11 cellular contexts compared by ENCODE assay signal in genomic region chr11:65883786-65884715, GRCh38. TPM values are rescaled to one million over a fixed set of nuclear protein-coding genes. Genes with fewer than 3 reads are reported as not detected.
DNase-seq lines count a peak whose midpoint lies in the region; ATAC-seq, FAIRE-seq and TF ChIP-seq lines count a peak whose summit lies in the region.
"Had no signal": no experiment of that assay in that cellular context is flagged by ENCODE, and none has a peak within 500 bp of the region (broad histone marks: within the 10 kb centered on the region; RNA-seq: fewer than 3 reads in every experiment).

No MANE protein-coding gene starts in this region.

- H3K27ac Mint-ChIP-seq in activated CD4-positive, alpha-beta T cell treated with anti-CD3 and anti-CD28 coated beads for 36 hours, result peak overlapping the region; percentile 76
- peak overlapping the region in 2 of 3 donors; percentile 81 to 95 for H3K27ac Mint-ChIP-seq in IgD-negative memory B cell
- H3K27ac Mint-ChIP-seq in osteocyte (ENCODE audit: unreplicated experiment), result peak overlapping the region; percentile 82

- H2BK20ac ChIP-seq in H1 (ENCODE audit: low read length), result no peak overlapping the region

- H3K14ac ChIP-seq in H1 (ENCODE audit: insufficient read length), result no peak overlapping the region

- H3K4ac ChIP-seq in H1 (replicated peaks; ENCODE audit: insufficient read length, low read depth, low read length), result no peak overlapping the region

- H3K36me3 ChIP-seq in H1 (ENCODE audit: control insufficient read depth in 2 of 4, insufficient read depth in 4 of 4, low read length in 3 of 4), result peaks cover 8 to 22% (median 18%) of the 10 kb centered on the region in 4 experiments; a peak in 7 of 8 replicates

- WGBS in H1 (ENCODE audit: extremely low coverage in 1 of 2, insufficient coverage in 1 of 2, insufficient read length in 1 of 2, insufficient replicate concordance in 2 of 2, low coverage in 1 of 2, low lambda C conversion rate in 2 of 2, missing lambda C conversion rate in 1 of 2), 2 experiments, result 89% methylated on average over 28 of the region's 28 CpGs; no CpG with 5 or more reads in 1 of the 2 experiments

- no peak overlapping the region for H3K4me3 ChIP-seq in H1 (ENCODE audit: extremely low read depth in 1 of 4, insufficient read depth in 2 of 4, low read depth in 3 of 4, low read length in 4 of 4)
- H3K4me3 ChIP-seq: left ventricle myocardium inferior, smooth muscle cell had no signal

- H2BK5ac ChIP-seq in H1 (ENCODE audit: low read depth, low read length), result no peak overlapping the region

- CTCF ChIA-PET in activated CD4-positive, alpha-beta T cell treated with anti-CD3 and anti-CD28 coated beads for 36 hours (lab: Charles Lee), result interaction anchor here (0.6 to 10.8 kb wide), 43 partner anchors 10 to 464 kb away, joined by 3 to 210 read pairs (median 4); partner anchors contain the start of genes BANF1, CFL1, FOSL1 and KAT5
- CTCF ChIA-PET in H1 (lab: Charles Lee; ENCODE audit: partially characterized antibody), result interaction anchor here (0.6 to 19.6 kb wide), 55 partner anchors 6 to 1557 kb away, joined by 3 to 283 read pairs (median 4); partner anchors contain the start of genes BANF1, CATSPER1, CCDC85B and CFL1

- H3K4me2 ChIP-seq in H1 (ENCODE audit: insufficient read depth in 1 of 2, low read depth in 2 of 2, low read length in 2 of 2), result 0 out of 4 replicates have a peak overlapping the region, but pooled peaks of 1 of the 2 experiments have one; percentile 5
- H3K4me2 ChIP-seq: SK-N-SH, smooth muscle cell had no signal

- no peaks in the 10 kb centered on the region for H3K9me3 Mint-ChIP-seq in activated CD4-positive, alpha-beta T cell treated with anti-CD3 and anti-CD28 coated beads for 36 hours (ENCODE audit: low read depth)
- no peaks in the 10 kb centered on the region for H3K9me3 Mint-ChIP-seq in IgD-negative memory B cell
- H3K9me3 Mint-ChIP-seq in osteocyte (ENCODE audit: unreplicated experiment), result no peaks in the 10 kb centered on the region

- H3K79me2 ChIP-seq in H1 (ENCODE audit: control insufficient read depth in 1 of 2, insufficient read depth in 2 of 2, low read length in 2 of 2), result peaks cover 0 to 4% of the 10 kb centered on the region in 2 experiments; a peak in 1 of 4 replicates

- H2AFZ ChIP-seq in H1 (ENCODE audit: low read length), result no peak overlapping the region

- H2BK12ac ChIP-seq in H1 (ENCODE audit: low read depth, low read length), result no peak overlapping the region

- TF ChIP-seq CTCF in H1 (IDR thresholded peaks at IDR 0.05; ENCODE audit: control extremely low read depth in 1 of 3, insufficient read depth in 1 of 3, low read depth in 1 of 3, low read length in 3 of 3), result no peak
- no peak for TF ChIP-seq CTCF in osteocyte (IDR thresholded peaks at IDR 0.05)

- H4K91ac ChIP-seq in H1 (replicated peaks; ENCODE audit: insufficient read length, low read length), result no peak overlapping the region

- POLR2A ChIA-PET in activated CD4-positive, alpha-beta T cell treated with anti-CD3 and anti-CD28 coated beads for 36 hours (lab: Charles Lee), result interaction anchor here (0.7 to 1.5 kb wide), 3 partner anchors 12 to 169 kb away, joined by 3 to 6 read pairs (median 3); no protein-coding TSS in a partner anchor
- POLR2A ChIA-PET in H1 (lab: Charles Lee; ENCODE audit: partially characterized antibody), result interaction anchor here (0.6 to 39.7 kb wide), 5 partner anchors 25 to 167 kb away, joined by 3 to 1071 read pairs (median 4); partner anchors contain the start of genes CFL1, EFEMP2 and MUS81

- no peaks in the 10 kb centered on the region for H3K9me3 ChIP-seq in H1 (ENCODE audit: insufficient read depth in 2 of 2, low read depth in 1 of 2, low read length in 1 of 2)
- H3K9me3 ChIP-seq: left ventricle myocardium inferior, SK-N-SH had no signal

- no peak for TF ChIP-seq RAD21 in H1 (IDR thresholded peaks at IDR 0.05 in 1 of 2, conservative IDR thresholded peaks at IDR 0.05 in 1 of 2; ENCODE audit: low read depth in 2 of 2, low read length in 2 of 2)

- no peaks in the 10 kb centered on the region for H3K27me3 Mint-ChIP-seq in activated CD4-positive, alpha-beta T cell treated with anti-CD3 and anti-CD28 coated beads for 36 hours
- H3K27me3 Mint-ChIP-seq in IgD-negative memory B cell, result no peaks in the 10 kb centered on the region
- no peaks in the 10 kb centered on the region for H3K27me3 Mint-ChIP-seq in osteocyte (ENCODE audit: unreplicated experiment)

- H3K23me2 ChIP-seq in H1 (ENCODE audit: low read depth, low read length), result peaks cover 10% of the 10 kb centered on the region

- no peak overlapping the region for H2AK5ac ChIP-seq in H1 (ENCODE audit: low read depth, low read length)

- H3K4me3 Mint-ChIP-seq in activated CD4-positive, alpha-beta T cell treated with anti-CD3 and anti-CD28 coated beads for 36 hours, result no peak overlapping the region
- H3K4me3 Mint-ChIP-seq in IgD-negative memory B cell (peak overlapping the region in 2 of 4 donors; percentile 66 to 88), osteocyte (ENCODE audit: unreplicated experiment) (no peak overlapping the region)

- H4K8ac ChIP-seq in H1 (ENCODE audit: extremely low read depth, insufficient read depth, low read length), result no peak overlapping the region

- TF ChIP-seq EP300 in H1 (IDR thresholded peaks at IDR 0.05; ENCODE audit: borderline replicate concordance in 1 of 2, low read depth in 2 of 2, low read length in 2 of 2), result no peak

- H3K27ac ChIP-seq in H1 (ENCODE audit: low read depth, low read length), result no peak overlapping the region
- H3K27ac ChIP-seq: left ventricle myocardium inferior had no signal

- H3K79me1 ChIP-seq in H1 (ENCODE audit: low read depth, low read length), result no peaks in the 10 kb centered on the region

- no peak overlapping the region for H3K23ac ChIP-seq in H1 (ENCODE audit: insufficient read length)

- no peak overlapping the region for H3K18ac ChIP-seq in H1 (ENCODE audit: extremely low read depth, low read length)

- TF ChIP-seq POLR2A in H1 (IDR thresholded peaks at IDR 0.05; ENCODE audit: control extremely low read depth in 1 of 2, low read depth in 2 of 2, low read length in 2 of 2), result no peak; a peak in 1 of 3 replicates

- no peak overlapping the region for H3K56ac ChIP-seq in H1 (replicated peaks; ENCODE audit: insufficient read length, low read depth, low read length)

- no peak for FAIRE-seq in H1 (lab: Jason Lieb, UNC)

- intact Hi-C loops in activated CD4-positive, alpha-beta T cell treated with anti-CD3 and anti-CD28 coated beads for 36 hours (cut with DNase I, micrococcal nuclease), result loop anchor here (1.0 kb wide), 3 partner anchors 24 to 138 kb away; partner anchors contain the start of gene MUS81 (in 1 of the 2)

- H3K27me3 ChIP-seq in H1 (replicated peaks in 1 of 4; ENCODE audit: control insufficient read depth in 3 of 4, extremely low read depth in 1 of 4, insufficient read depth in 3 of 4, low read length in 3 of 4), result no peaks in the 10 kb centered on the region

- H3K4me1 Mint-ChIP-seq in activated CD4-positive, alpha-beta T cell treated with anti-CD3 and anti-CD28 coated beads for 36 hours, result peaks cover 47% of the 10 kb centered on the region
- H3K4me1 Mint-ChIP-seq in IgD-negative memory B cell (peaks cover 16 to 23% (median 19%) of the 10 kb centered on the region in 3 donors), osteocyte (ENCODE audit: unreplicated experiment) (peaks cover 29% of the 10 kb centered on the region)

- H4K20me1 ChIP-seq in H1 (replicated peaks in 1 of 2; ENCODE audit: control insufficient read depth in 1 of 2, insufficient read depth in 2 of 2, low read length in 2 of 2), result peaks cover 6 to 7% of the 10 kb centered on the region in 2 experiments

- H3K9ac ChIP-seq in H1 (replicated peaks in 1 of 4; ENCODE audit: extremely low read depth in 1 of 4, low read depth in 3 of 4, low read length in 3 of 4), result no peak overlapping the region; a peak in 2 of 7 replicates
- H3K9ac ChIP-seq: SK-N-SH had no signal

- H2BK120ac ChIP-seq in H1 (replicated peaks; ENCODE audit: low read depth, low read length), result no peak overlapping the region

- H2BK15ac ChIP-seq in H1 (ENCODE audit: low read length), result no peak overlapping the region

- peaks cover 0 to 7% (median 5%) of the 10 kb centered on the region in 4 experiments; a peak in 4 of 7 replicates for H3K4me1 ChIP-seq in H1 (replicated peaks in 1 of 4; ENCODE audit: control insufficient read depth in 3 of 4, insufficient read depth in 4 of 4, low read length in 3 of 4)

- ATAC-seq in activated CD4-positive, alpha-beta T cell treated with anti-CD3 and anti-CD28 coated beads for 36 hours, result no peak
- no peak for ATAC-seq in HG03457 (IDR thresholded peaks at IDR 0.05; ENCODE audit: unreplicated experiment)

- no peak overlapping the region for H4K5ac ChIP-seq in H1 (ENCODE audit: insufficient read length, low read depth, low read length)

- H3K36me3 Mint-ChIP-seq in activated CD4-positive, alpha-beta T cell treated with anti-CD3 and anti-CD28 coated beads for 36 hours (ENCODE audit: low read depth), result peaks cover 32% of the 10 kb centered on the region
- no peaks in the 10 kb centered on the region for H3K36me3 Mint-ChIP-seq in IgD-negative memory B cell
- peaks cover 23% of the 10 kb centered on the region for H3K36me3 Mint-ChIP-seq in osteocyte (ENCODE audit: unreplicated experiment)

- DNase-seq in activated CD4-positive, alpha-beta T cell treated with anti-CD3 and anti-CD28 coated beads for 36 hours, result no peak
- DNase-seq in activated CD4-positive, alpha-beta T cell treated with anti-CD3 and anti-CD28 coated beads for 48 hours, result no peak
- DNase-seq in H1 (ENCODE audit: low read depth in 1 of 2, low spot score in 2 of 2) (no peak), osteocyte (ENCODE audit: extremely low spot score, unreplicated experiment) (no peak), hepatic stellate cell (ENCODE audit: low spot score) (no peak), NCI-H1930 (lab: John Stamatoyannopoulos, UW) (no peak)

RNA-seq across cellular contexts. Expression of gene FIBP, which starts 4.2 kb away (rescaled TPM):
- 100 to 1,000 TPM in 1 of 2 experiments, 10 to 100 TPM in 1; 95.4 to 121 TPM for total RNA-seq in activated CD4-positive, alpha-beta T cell treated with anti-CD3 and anti-CD28 coated beads for 36 hours
- polyA plus RNA-seq in IgD-negative memory B cell (97.0 TPM), H1 (2011; rRNA removed) (173 and 184 TPM in 2 replicates)
- total RNA-seq in H1 (2021; fragmentation: NEBNext Ultra II Directional; extraction: Animal tissue kit (Norgen Biotek cat#: 25700)), result 74.3 and 79.9 TPM in 2 replicates
- 127 TPM for polyA plus RNA-seq in H1 (2011; cell fraction: cytosol; rRNA removed)
- 233 TPM for polyA plus RNA-seq in H1 (2011; cell fraction: nucleus; rRNA removed)
- polyA plus RNA-seq in H1 (2012, experiment 1 of 2), result 82.7 to 114 TPM (median 111 TPM) in 4 replicates
- 151 TPM for polyA plus RNA-seq in H1 (2012, experiment 2 of 2)
- 79.7 TPM for polyA plus RNA-seq in H1 (2013, experiment 1 of 2)
- polyA plus RNA-seq in H1 (2013, experiment 2 of 2), result 83.5 TPM
- polyA minus RNA-seq in H1 (2011; rRNA and poly(A)+ RNA removed), result 87.2 and 105 TPM in 2 replicates
- polyA minus RNA-seq in H1 (2011; cell fraction: cytosol; rRNA and poly(A)+ RNA removed), result 89.1 TPM
- polyA minus RNA-seq in H1 (2011; cell fraction: nucleus; rRNA and poly(A)+ RNA removed), result 101 TPM
- 92.4 and 92.8 TPM in 2 replicates for total RNA-seq in osteocyte

RNA-seq across cellular contexts. Expression of gene CTSW, which starts 4.4 kb away (rescaled TPM):
- 1 to 10 TPM; 1.7 TPM for total RNA-seq in activated CD4-positive, alpha-beta T cell treated with anti-CD3 and anti-CD28 coated beads for 36 hours
- polyA plus RNA-seq in IgD-negative memory B cell (29.2 TPM), H1 (2011; rRNA removed) (not detected in 2 replicates)
- not detected in 2 replicates for total RNA-seq in H1 (2021; fragmentation: NEBNext Ultra II Directional; extraction: Animal tissue kit (Norgen Biotek cat#: 25700))
- not detected for polyA plus RNA-seq in H1 (2011; cell fraction: cytosol; rRNA removed)
- polyA plus RNA-seq in H1 (2011; cell fraction: nucleus; rRNA removed), result not detected
- polyA plus RNA-seq in H1 (2012, experiment 1 of 2), result not detected in 4 replicates
- not detected for polyA plus RNA-seq in H1 (2012, experiment 2 of 2)
- polyA plus RNA-seq in H1 (2013, experiment 1 of 2), result not detected
- not detected for polyA plus RNA-seq in H1 (2013, experiment 2 of 2)
- polyA minus RNA-seq in H1 (2011; rRNA and poly(A)+ RNA removed), result not detected in 2 replicates
- polyA minus RNA-seq in H1 (2011; cell fraction: cytosol; rRNA and poly(A)+ RNA removed), result not detected
- polyA minus RNA-seq in H1 (2011; cell fraction: nucleus; rRNA and poly(A)+ RNA removed), result not detected
- total RNA-seq in osteocyte, result not detected in 2 replicates
- total RNA-seq: smooth muscle cell had no signal
- polyA plus RNA-seq: smooth muscle cell had no signal

RNA-seq across cellular contexts. Expression of gene CCDC85B, which starts 6.4 kb away (rescaled TPM):
- total RNA-seq in activated CD4-positive, alpha-beta T cell treated with anti-CD3 and anti-CD28 coated beads for 36 hours, result 10 to 100 TPM; 25.5 to 45.0 TPM
- polyA plus RNA-seq in IgD-negative memory B cell (83.9 TPM), H1 (2011; rRNA removed) (19.8 and 40.6 TPM in 2 replicates)
- total RNA-seq in H1 (2021; fragmentation: NEBNext Ultra II Directional; extraction: Animal tissue kit (Norgen Biotek cat#: 25700)), result 30.8 and 33.3 TPM in 2 replicates
- polyA plus RNA-seq in H1 (2011; cell fraction: cytosol; rRNA removed), result 33.5 TPM
- 25.8 TPM for polyA plus RNA-seq in H1 (2011; cell fraction: nucleus; rRNA removed)
- 14.8 to 26.4 TPM (median 24.8 TPM) in 4 replicates for polyA plus RNA-seq in H1 (2012, experiment 1 of 2)
- 19.6 TPM for polyA plus RNA-seq in H1 (2012, experiment 2 of 2)
- 16.6 TPM for polyA plus RNA-seq in H1 (2013, experiment 1 of 2)
- 16.3 TPM for polyA plus RNA-seq in H1 (2013, experiment 2 of 2)
- 0.29 and 0.76 TPM in 2 replicates for polyA minus RNA-seq in H1 (2011; rRNA and poly(A)+ RNA removed)
- polyA minus RNA-seq in H1 (2011; cell fraction: cytosol; rRNA and poly(A)+ RNA removed), result 19.7 TPM
- 14.3 TPM for polyA minus RNA-seq in H1 (2011; cell fraction: nucleus; rRNA and poly(A)+ RNA removed)
- total RNA-seq in osteocyte, result 35.2 and 39.0 TPM in 2 replicates

RNA-seq across cellular contexts. Expression of gene EFEMP2, which starts 11.5 kb away (rescaled TPM):
- total RNA-seq in activated CD4-positive, alpha-beta T cell treated with anti-CD3 and anti-CD28 coated beads for 36 hours, result 10 to 100 TPM; 20.2 to 23.4 TPM
- 0.29 TPM for polyA plus RNA-seq in IgD-negative memory B cell
- total RNA-seq in H1 (2021; fragmentation: NEBNext Ultra II Directional; extraction: Animal tissue kit (Norgen Biotek cat#: 25700)), result 8.8 and 9.7 TPM in 2 replicates
- 17.2 and 24.2 TPM in 2 replicates for polyA plus RNA-seq in H1 (2011; rRNA removed)
- 16.2 TPM for polyA plus RNA-seq in H1 (2011; cell fraction: cytosol; rRNA removed)
- polyA plus RNA-seq in H1 (2011; cell fraction: nucleus; rRNA removed), result 54.9 TPM
- 6.4 to 12.6 TPM (median 9.4 TPM) in 4 replicates for polyA plus RNA-seq in H1 (2012, experiment 1 of 2)
- 8.4 TPM for polyA plus RNA-seq in H1 (2012, experiment 2 of 2)
- polyA plus RNA-seq in H1 (2013, experiment 1 of 2), result 14.8 TPM
- 14.3 TPM for polyA plus RNA-seq in H1 (2013, experiment 2 of 2)
- 5.3 and 6.1 TPM in 2 replicates for polyA minus RNA-seq in H1 (2011; rRNA and poly(A)+ RNA removed)
- 5.7 TPM for polyA minus RNA-seq in H1 (2011; cell fraction: cytosol; rRNA and poly(A)+ RNA removed)
- polyA minus RNA-seq in H1 (2011; cell fraction: nucleus; rRNA and poly(A)+ RNA removed), result 17.4 TPM
- total RNA-seq in osteocyte, result 130 and 131 TPM in 2 replicates

RNA-seq across cellular contexts. Expression of gene FOSL1, which starts 16.1 kb away (rescaled TPM):
- total RNA-seq in activated CD4-positive, alpha-beta T cell treated with anti-CD3 and anti-CD28 coated beads for 36 hours, result 10 to 100 TPM; 11.1 to 11.3 TPM
- 0.79 TPM for polyA plus RNA-seq in IgD-negative memory B cell
- 6.3 and 7.5 TPM in 2 replicates for total RNA-seq in H1 (2021; fragmentation: NEBNext Ultra II Directional; extraction: Animal tissue kit (Norgen Biotek cat#: 25700))
- polyA plus RNA-seq in H1 (2011; rRNA removed), result 7.2 and 11.6 TPM in 2 replicates
- 2.7 TPM for polyA plus RNA-seq in H1 (2011; cell fraction: cytosol; rRNA removed)
- 5.9 TPM for polyA plus RNA-seq in H1 (2011; cell fraction: nucleus; rRNA removed)
- polyA plus RNA-seq in H1 (2012, experiment 1 of 2), result 11.9 to 15.6 TPM (median 13.5 TPM) in 4 replicates
- 15.1 TPM for polyA plus RNA-seq in H1 (2012, experiment 2 of 2)
- polyA plus RNA-seq in H1 (2013, experiment 1 of 2), result 9.5 TPM
- polyA plus RNA-seq in H1 (2013, experiment 2 of 2), result 9.6 TPM
- polyA minus RNA-seq in H1 (2011; rRNA and poly(A)+ RNA removed), result 2.1 and 3.9 TPM in 2 replicates
- 5.4 TPM for polyA minus RNA-seq in H1 (2011; cell fraction: cytosol; rRNA and poly(A)+ RNA removed)
- polyA minus RNA-seq in H1 (2011; cell fraction: nucleus; rRNA and poly(A)+ RNA removed), result 7.3 TPM
- 37.2 and 38.0 TPM in 2 replicates for total RNA-seq in osteocyte
